21 cellular contexts compared by ENCODE assay signal in genomic region chr3:184549793-184550585, GRCh38. TPM values are rescaled to one million over a fixed set of nuclear protein-coding genes. Genes with fewer than 3 reads are reported as not detected.
DNase-seq lines count a peak whose midpoint lies in the region; ATAC-seq and TF ChIP-seq lines count a peak whose summit lies in the region.
"Had no signal": no experiment of that assay in that cellular context is flagged by ENCODE, and none has a peak within 500 bp of the region (broad histone marks: within the 10 kb centered on the region; RNA-seq: fewer than 3 reads in every experiment).

No MANE protein-coding gene starts in this region.

- no peak overlapping the region for H2BK12ac ChIP-seq in H9 (ENCODE audit: insufficient read length, low read depth, low read length)

- in situ Hi-C loops in SK-MEL-5 (cut with HindIII; ENCODE audit: low pct_unique_long_range_greater_than_20kb, low sequenced_read_pairs) = loop anchor here (25.0 kb wide), 1 partner anchor 188 kb away; the partner anchor contains the start of genes CLCN2 and POLR2H

- intact Hi-C loops in left colon (cut with DNase I, micrococcal nuclease) = loop anchor here in 1 of 2 donors (10.0 kb wide), 1 partner anchor 175 kb away; the partner anchor contains the start of gene THPO
- intact Hi-C loops in sciatic nerve (cut with DNase I) = loop anchor here (10.0 kb wide), 1 partner anchor 175 kb away; the partner anchor contains the start of gene THPO
- intact Hi-C loops in activated naive CD4-positive, alpha-beta T cell treated with anti-CD3 and anti-CD28 coated beads for 36 hours (cut with micrococcal nuclease) = loop anchor here (10.0 kb wide), 1 partner anchor 325 kb away; the partner anchor contains the start of gene VWA5B2

- no peaks in the 10 kb centered on the region for H3K23me2 ChIP-seq in H9 (ENCODE audit: insufficient read length, low read depth, low read length, poor library complexity, severe bottlenecking)

- no peak overlapping the region for H3K9ac ChIP-seq in H9 (ENCODE audit: extremely low read depth, insufficient read length, low read length)

- peaks cover 43% of the 10 kb centered on the region for H3K27me3 Mint-ChIP-seq in H9 (ENCODE audit: low read depth)
- H3K27me3 Mint-ChIP-seq in activated naive CD4-positive, alpha-beta T cell treated with anti-CD3 and anti-CD28 coated beads for 36 hours (ENCODE audit: low read depth) = no peaks in the 10 kb centered on the region

- no peak overlapping the region for H3K4me2 ChIP-seq in H9 (ENCODE audit: insufficient read depth, insufficient read length, low read length)

- no peak overlapping the region for H4K5ac ChIP-seq in H9 (ENCODE audit: insufficient read length, low read depth, low read length)

- no peak overlapping the region for H4K8ac ChIP-seq in H9 (replicated peaks; ENCODE audit: insufficient read length, low read depth, low read length)

- peaks cover 4 to 11% of the 10 kb centered on the region in 2 experiments for H3K4me1 Mint-ChIP-seq in H9
- H3K4me1 Mint-ChIP-seq in activated naive CD4-positive, alpha-beta T cell treated with anti-CD3 and anti-CD28 coated beads for 36 hours (ENCODE audit: low read depth) = peaks cover 17% of the 10 kb centered on the region

- H3K18ac ChIP-seq in H9 (ENCODE audit: insufficient read length, low read depth, low read length) = no peak overlapping the region

- H3K36me3 Mint-ChIP-seq in H9 (ENCODE audit: insufficient read depth in 1 of 3, low read depth in 3 of 3) = no peaks in the 10 kb centered on the region
- H3K36me3 Mint-ChIP-seq in activated naive CD4-positive, alpha-beta T cell treated with anti-CD3 and anti-CD28 coated beads for 36 hours (ENCODE audit: low read depth) = no peaks in the 10 kb centered on the region
- H3K36me3 Mint-ChIP-seq: activated naive CD4-positive, alpha-beta T cell treated with anti-CD3 and anti-CD28 coated beads, Interleukin-2, amount 10 ng/mL, durations not matched to agents 7 days and 5 days had no signal

- no peak overlapping the region for H2BK120ac ChIP-seq in H9 (ENCODE audit: low read depth, low read length, poor library complexity, severe bottlenecking)

- no peaks in the 10 kb centered on the region for H3K79me1 ChIP-seq in H9 (ENCODE audit: insufficient read depth, low read depth, low read length, poor library complexity, severe bottlenecking)

- no peak overlapping the region for H4K91ac ChIP-seq in H9 (ENCODE audit: insufficient read length, low read depth, low read length)

- no peaks in the 10 kb centered on the region for H3K9me3 Mint-ChIP-seq in H9
- H3K9me3 Mint-ChIP-seq in activated naive CD4-positive, alpha-beta T cell treated with anti-CD3 and anti-CD28 coated beads for 36 hours = no peaks in the 10 kb centered on the region
- H3K9me3 Mint-ChIP-seq: activated naive CD4-positive, alpha-beta T cell treated with anti-CD3 and anti-CD28 coated beads, Interleukin-2, amount 10 ng/mL, durations not matched to agents 7 days and 5 days had no signal

- H3K4me1 ChIP-seq in H9 (ENCODE audit: insufficient read depth, low read length) = no peaks in the 10 kb centered on the region
- H3K4me1 ChIP-seq: Caco-2 had no signal

- no peak overlapping the region for H2BK20ac ChIP-seq in H9 (ENCODE audit: low read depth, low read length, poor library complexity, severe bottlenecking)

- H3K79me2 ChIP-seq in H9 (ENCODE audit: insufficient read depth, low read length) = no peaks in the 10 kb centered on the region

- 0 out of 2 replicates have a peak overlapping the region, but pooled peaks have one; percentile 29 for H3K14ac ChIP-seq in H9 (ENCODE audit: insufficient read depth, low read length)

- CTCF ChIA-PET in activated naive CD4-positive, alpha-beta T cell treated with anti-CD3 and anti-CD28 coated beads for 36 hours (lab: Charles Lee) = interaction anchor here (0.7 to 2.0 kb wide), 4 partner anchors 9 to 254 kb away, joined by 3 to 13 read pairs (median 4); no protein-coding TSS in a partner anchor

- no peak overlapping the region for H2BK5ac ChIP-seq in H9 (ENCODE audit: insufficient read length, low read length)

- no peaks in the 10 kb centered on the region for H3K9me3 ChIP-seq in H9 (ENCODE audit: control insufficient read depth, low read depth, low read length)
- H3K9me3 ChIP-seq: Caco-2, transverse colon had no signal

- H3K27ac Mint-ChIP-seq in H9 = no peak overlapping the region
- H3K27ac Mint-ChIP-seq in activated naive CD4-positive, alpha-beta T cell treated with anti-CD3 and anti-CD28 coated beads for 36 hours = no peak overlapping the region
- H3K27ac Mint-ChIP-seq: activated naive CD4-positive, alpha-beta T cell treated with anti-CD3 and anti-CD28 coated beads, Interleukin-2, amount 10 ng/mL, durations not matched to agents 7 days and 5 days had no signal

- no peak overlapping the region for H3K56ac ChIP-seq in H9 (ENCODE audit: insufficient read length, low read depth, low read length)

- H3K23ac ChIP-seq in H9 (ENCODE audit: insufficient read length, low read depth, low read length) = no peak overlapping the region

- no peak overlapping the region for H3K4me3 Mint-ChIP-seq in H9
- H3K4me3 Mint-ChIP-seq in activated naive CD4-positive, alpha-beta T cell treated with anti-CD3 and anti-CD28 coated beads for 36 hours = no peak overlapping the region
- H3K4me3 Mint-ChIP-seq: activated naive CD4-positive, alpha-beta T cell treated with anti-CD3 and anti-CD28 coated beads, Interleukin-2, amount 10 ng/mL, durations not matched to agents 7 days and 5 days had no signal

- no peaks in the 10 kb centered on the region for H3K27me3 ChIP-seq in H9 (ENCODE audit: insufficient read depth, low read length)
- H3K27me3 ChIP-seq: transverse colon had no signal

- no peaks in the 10 kb centered on the region for H4K20me1 ChIP-seq in H9 (ENCODE audit: control insufficient read depth, insufficient read depth, insufficient read length)

- ATAC-seq in left colon (peak; percentile 47), sciatic nerve (peak; percentile 86)

- no peak for TF ChIP-seq CTCF in H9 (conservative IDR thresholded peaks at IDR 0.05)

- H3K27ac ChIP-seq in H9 (ENCODE audit: insufficient read length, low read depth, low read length) = no peak overlapping the region
- H3K27ac ChIP-seq: transverse colon, VCaP had no signal

- no peak overlapping the region for H3K4ac ChIP-seq in H9 (ENCODE audit: low read depth, low read length)

- H2AFZ ChIP-seq in H9 (ENCODE audit: low read length) = no peak overlapping the region

- no peak overlapping the region for H3T11ph ChIP-seq in H9 (ENCODE audit: low read length)

- no peak overlapping the region for H2AK5ac ChIP-seq in H9 (ENCODE audit: insufficient read length, low read length)

- WGBS in H9 (ENCODE audit: extremely low coverage, insufficient read length, low lambda C conversion rate) = no CpG with 5 or more reads among the region's 15 CpGs

- no peak for DNase-seq in H9
- peak; percentile 86 for DNase-seq in SK-MEL-5 (ENCODE audit: low read depth, low spot score)
- no peak for DNase-seq in left colon
- DNase-seq in sciatic nerve (ENCODE audit: low spot score) = no peak
- no peak for DNase-seq in NCI-H446 (lab: John Stamatoyannopoulos, UW)
- DNase-seq in effector CD8-positive, alpha-beta T cell (lab: John Stamatoyannopoulos, UW) = no peak
- DNase-seq in activated naive CD4-positive, alpha-beta T cell treated with anti-CD3 and anti-CD28 coated beads for 36 hours = no peak
- DNase-seq: activated CD4-positive, alpha-beta T cell treated with anti-CD3 and anti-CD28 coated beads, Interleukin-2, amount 50 U/mL, for 48 hours; activated naive CD4-positive, alpha-beta T cell treated with anti-CD3 and anti-CD28 coated beads, Interleukin-2, amount 10 ng/mL, durations not matched to agents 7 days and 5 days; activated T-cell treated with anti-CD3 and anti-CD28 coated beads for 4 hours; AML-193; Caco-2; EL; NCI-H1694; NCI-H510A treated with DMSO at 0.1 percent for 48 hours; SHP77 treated with DMSO at 0.1 percent for 48 hours; stimulated activated CD4-positive, alpha-beta T cell treated with anti-CD3 and anti-CD28 coated beads, Interleukin-15, amount 100 ng/mL, for 24 hours; T-helper 2 cell; transverse colon had no signal

- no peak overlapping the region for H2BK15ac ChIP-seq in H9 (ENCODE audit: low read depth, low read length)

RNA-seq across cellular contexts. Expression of gene EPHB3, which starts 11.6 kb away (rescaled TPM):
- total RNA-seq in H9 (2021) (0.59 and 1.0 TPM in 2 replicates), left colon (10 to 100 TPM; 29.2 to 32.9 TPM), sciatic nerve (15.2 TPM)
- total RNA-seq in SK-MEL-5 (2014; rRNA removed; shearing (Covaris generic)) = 0.37 and 0.67 TPM in 2 replicates
- polyA plus RNA-seq in SK-MEL-5 (2015; cell fraction: cytosol; rRNA removed) = 1.8 and 2.1 TPM in 2 replicates
- 3.2 TPM in 2 replicates for polyA plus RNA-seq in SK-MEL-5 (2015; cell fraction: nucleus; rRNA removed)
- not detected for total RNA-seq in activated naive CD4-positive, alpha-beta T cell treated with anti-CD3 and anti-CD28 coated beads for 36 hours
- total RNA-seq: OCI-LY7 had no signal
